In genomic region chr20:47346172-47346571, GRCh38 we compare ENCODE assay signal across 1 cellular context.
TF ChIP-seq lines count a peak whose summit lies in the region.

No MANE protein-coding gene starts in this region.

TF ChIP-seq in WTC11, 78 proteins besides CTCF, POLR2A, EP300 and RAD21 (continued from another document):
- TF ChIP-seq ARID4B (CRISPR knock-in tag; IDR thresholded peaks at IDR 0.05; ENCODE audit: borderline replicate concordance) (no peak), ZNF532 (CRISPR knock-in tag; IDR thresholded peaks at IDR 0.05; ENCODE audit: borderline replicate concordance) (no peak), USF1 (CRISPR knock-in tag; IDR thresholded peaks at IDR 0.05) (no peak), JAZF1 (CRISPR knock-in tag; IDR thresholded peaks at IDR 0.05) (no peak), ZNF219 (CRISPR knock-in tag; IDR thresholded peaks at IDR 0.05; ENCODE audit: borderline replicate concordance) (no peak), ZNF423 (CRISPR knock-in tag; IDR thresholded peaks at IDR 0.05) (no peak), ZNF121 (CRISPR knock-in tag; IDR thresholded peaks at IDR 0.05) (no peak), NR3C1 (CRISPR knock-in tag; conservative IDR thresholded peaks at IDR 0.05; ENCODE audit: low read depth) (no peak), MAX (CRISPR knock-in tag; IDR thresholded peaks at IDR 0.05) (no peak), ZNF263 (CRISPR knock-in tag; IDR thresholded peaks at IDR 0.05; ENCODE audit: low read depth) (no peak), E2F1 (CRISPR knock-in tag; IDR thresholded peaks at IDR 0.05) (no peak)
